ENCODE assay signal across 9 cellular contexts in the genomic region with DNA sequence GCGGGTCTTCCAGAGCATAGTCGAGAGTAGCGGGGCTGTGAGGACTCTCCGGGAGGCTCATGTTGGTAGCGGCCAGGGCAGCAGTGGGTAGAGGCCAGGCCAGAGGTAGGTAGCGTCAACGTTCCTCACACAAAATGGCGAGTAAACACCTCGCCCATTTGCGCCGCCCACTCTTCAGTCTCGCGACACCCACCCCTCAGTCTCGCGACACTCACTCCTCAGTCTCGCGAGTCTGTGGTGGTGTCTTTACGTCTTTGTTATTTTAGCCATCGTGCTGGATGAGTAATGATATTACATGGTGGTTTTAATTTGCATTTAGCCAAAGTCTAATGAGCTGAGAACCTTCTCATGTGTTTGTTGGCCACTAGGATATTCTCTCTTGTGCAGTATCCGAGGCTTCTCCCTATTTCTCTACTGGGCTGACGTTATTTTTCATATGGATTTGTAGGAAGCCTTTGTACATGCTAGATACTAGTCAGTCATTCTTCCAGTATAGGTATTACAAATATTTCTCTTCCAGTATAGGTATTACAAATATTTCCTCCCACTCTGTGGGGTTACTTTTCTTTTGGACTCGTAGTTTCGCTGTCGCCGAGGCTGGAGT. TPM values are rescaled to one million over a fixed set of nuclear protein-coding genes. Genes with fewer than 3 reads are reported as not detected.
"Had no signal": no experiment of that assay in that cellular context is flagged by ENCODE, and none has a peak within 500 bp of the region (broad histone marks: within the 10 kb centered on the region; RNA-seq: fewer than 3 reads in every experiment).

TSPYL6 (minus strand) TSS at position 139 of the 604 bp plus-strand sequence; CDS start at position 61, 78 bp downstream.

- ATAC-seq: GM12878 had no signal

- H3K4me3 ChIP-seq: GM12878 had no signal

- DNase-seq: GDM1, GF-D8 had no signal

- FAIRE-seq: G401.6, GM12878, GM12891, GM12892, GM18507, GM19239 had no signal

RNA-seq across cellular contexts. Expression of gene TSPYL6, which starts in this region (rescaled TPM):
- total RNA-seq: G401, GM12878 had no signal
- polyA plus RNA-seq: GM12878 had no signal
